10 cellular contexts compared by ENCODE assay signal in the genomic region with DNA sequence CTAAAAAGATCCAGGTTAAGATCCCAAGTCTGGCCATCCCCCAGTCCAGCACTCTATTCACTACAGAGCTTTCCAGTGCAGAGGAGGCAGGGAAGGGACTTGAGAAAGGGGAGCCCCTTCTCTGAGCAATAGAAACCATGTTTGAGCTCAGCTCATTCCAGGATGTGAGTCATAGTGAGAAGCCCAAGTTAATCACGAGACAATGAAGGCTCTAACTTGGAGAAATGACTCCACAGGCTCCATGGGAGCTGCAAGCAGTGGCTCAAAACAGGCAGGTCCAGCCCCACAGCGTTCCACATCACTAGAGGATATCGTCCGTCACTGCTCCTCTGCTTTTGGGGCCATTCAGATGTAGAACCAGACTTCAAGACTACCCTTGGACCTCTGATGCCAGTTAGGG. TPM values are rescaled to one million over a fixed set of nuclear protein-coding genes. Genes with fewer than 3 reads are reported as not detected.
DNase-seq lines count a peak whose midpoint lies in the region; ATAC-seq and TF ChIP-seq lines count a peak whose summit lies in the region.
"Had no signal": no experiment of that assay in that cellular context is flagged by ENCODE, and none has a peak within 500 bp of the region (broad histone marks: within the 10 kb centered on the region; RNA-seq: fewer than 3 reads in every experiment).

No MANE protein-coding gene starts in this region.

- DNase-seq in ACHN (peak; percentile 72), foreskin melanocyte (peak; percentile 77), NCI-H748 treated with DMSO at 0.1 percent for 48 hours (lab: John Stamatoyannopoulos, UW) (no peak), NCI-H510A (lab: John Stamatoyannopoulos, UW) (no peak), NCI-H2171 treated with DMSO at 0.1 percent for 48 hours (lab: John Stamatoyannopoulos, UW) (no peak)
- peak; percentile 23 to 29 for DNase-seq in activated T-cell treated with anti-CD3 and anti-CD28 coated beads, Interleukin-2, amount 50 U/mL, for 72 hours

- peaks cover 19% of the 10 kb centered on the region for H3K4me1 Mint-ChIP-seq in activated T-cell treated with anti-CD3 and anti-CD28 coated beads, Interleukin-2, amount 50 U/mL, for 72 hours (ENCODE audit: low read depth)

- no peaks in the 10 kb centered on the region for H3K36me3 ChIP-seq in HEK293 (ENCODE audit: control insufficient read depth in 2 of 2, insufficient read depth in 1 of 2, low read length in 2 of 2)

- H3K27me3 Mint-ChIP-seq in activated T-cell treated with anti-CD3 and anti-CD28 coated beads, Interleukin-2, amount 50 U/mL, for 72 hours (ENCODE audit: low read depth): peaks cover 69% of the 10 kb centered on the region
- H3K27me3 Mint-ChIP-seq: memory B cell had no signal

- H3K9me3 Mint-ChIP-seq in activated T-cell treated with anti-CD3 and anti-CD28 coated beads, Interleukin-2, amount 50 U/mL, for 72 hours: peaks cover 7 to 10% of the 10 kb centered on the region in 2 donors

- CTCF ChIA-PET in HEK293 (lab: Yijun Ruan, JAX): interaction anchor here (1.1 to 2.1 kb wide), 5 partner anchors 10 to 68 kb away, joined by 3 to 6 read pairs (median 3); no protein-coding TSS in a partner anchor

- H3K27ac Mint-ChIP-seq in activated T-cell treated with anti-CD3 and anti-CD28 coated beads, Interleukin-2, amount 50 U/mL, for 72 hours: no peak overlapping the region
- H3K27ac Mint-ChIP-seq: memory B cell had no signal

- H3K27ac ChIP-seq in HEK293 (ENCODE audit: extremely low read depth, low read depth, low read length): no peak overlapping the region
- H3K27ac ChIP-seq: HL-60 had no signal

- in situ Hi-C loops in ACHN (cut with HindIII; ENCODE audit: low pct_ligation_motif_present, low pct_unique_long_range_greater_than_20kb, low sequenced_read_pairs): no loop called here

- H3K9me3 ChIP-seq in HEK293 (ENCODE audit: control insufficient read depth, insufficient read depth, low read depth, low read length): no peaks in the 10 kb centered on the region

- no peaks in the 10 kb centered on the region for H3K4me1 ChIP-seq in HEK293 (ENCODE audit: control insufficient read depth, insufficient read depth, low read length)

- TF ChIP-seq CTCF in HEK293 (tag by site-specific recombination; IDR thresholded peaks at IDR 0.05): no peak

- H3K36me3 Mint-ChIP-seq in activated T-cell treated with anti-CD3 and anti-CD28 coated beads, Interleukin-2, amount 50 U/mL, for 72 hours (ENCODE audit: insufficient read depth in 2 of 2): peaks cover 3 to 13% of the 10 kb centered on the region in 2 donors

- ATAC-seq in activated T-cell treated with anti-CD3 and anti-CD28 coated beads, Interleukin-2, amount 50 U/mL, for 72 hours (replicated peaks in 1 of 2): peak; percentile 86 to 92
- ATAC-seq in GM18870 (IDR thresholded peaks at IDR 0.05; ENCODE audit: unreplicated experiment): no peak

- POLR2A ChIA-PET in HEK293 (lab: Yijun Ruan, JAX): no interaction called here

- H3K4me3 ChIP-seq in HEK293 (ENCODE audit: low read depth, low read length): no peak overlapping the region

- H3K4me3 Mint-ChIP-seq in activated T-cell treated with anti-CD3 and anti-CD28 coated beads, Interleukin-2, amount 50 U/mL, for 72 hours: peak overlapping the region in 1 of 2 donors; percentile 3
- H3K4me3 Mint-ChIP-seq: memory B cell had no signal

TF ChIP-seq in HEK293, 187 proteins besides CTCF, POLR2A, EP300 and RAD21:
- TF ChIP-seq PRDM1 (tag by site-specific recombination; IDR thresholded peaks at IDR 0.05): 0 out of 2 replicates have a peak, but pooled peaks have one; percentile 36
- 0 out of 2 replicates have a peak, but pooled peaks have one; percentile 20 for TF ChIP-seq SCRT2 (tag by site-specific recombination; IDR thresholded peaks at IDR 0.05)
- no peak for TF ChIP-seq GFI1B (tag by site-specific recombination; IDR thresholded peaks at IDR 0.05)

RNA-seq across cellular contexts. Expression of gene CAMK2N1, which starts 59.1 kb away (rescaled TPM):
- 1 to 10 TPM; 1.2 to 3.0 TPM for total RNA-seq in activated T-cell treated with anti-CD3 and anti-CD28 coated beads, Interleukin-2, amount 50 U/mL, for 72 hours

Comparison
In these comparisons a context has a peak if more than half of its experiments do, and no peak if none do; other contexts are left out.
1. DNase-seq: peak in ACHN (single experiment), activated T-cell treated with anti-CD3 and anti-CD28 coated beads, Interleukin-2, amount 50 U/mL, for 72 hours (2 of 2) and foreskin melanocyte (single experiment); none in NCI-H748 treated with DMSO at 0.1 percent for 48 hours (single experiment), NCI-H510A (single experiment) and NCI-H2171 treated with DMSO at 0.1 percent for 48 hours (single experiment).